Comparison of ENCODE assay signal across 7 cellular contexts in the genomic region with DNA sequence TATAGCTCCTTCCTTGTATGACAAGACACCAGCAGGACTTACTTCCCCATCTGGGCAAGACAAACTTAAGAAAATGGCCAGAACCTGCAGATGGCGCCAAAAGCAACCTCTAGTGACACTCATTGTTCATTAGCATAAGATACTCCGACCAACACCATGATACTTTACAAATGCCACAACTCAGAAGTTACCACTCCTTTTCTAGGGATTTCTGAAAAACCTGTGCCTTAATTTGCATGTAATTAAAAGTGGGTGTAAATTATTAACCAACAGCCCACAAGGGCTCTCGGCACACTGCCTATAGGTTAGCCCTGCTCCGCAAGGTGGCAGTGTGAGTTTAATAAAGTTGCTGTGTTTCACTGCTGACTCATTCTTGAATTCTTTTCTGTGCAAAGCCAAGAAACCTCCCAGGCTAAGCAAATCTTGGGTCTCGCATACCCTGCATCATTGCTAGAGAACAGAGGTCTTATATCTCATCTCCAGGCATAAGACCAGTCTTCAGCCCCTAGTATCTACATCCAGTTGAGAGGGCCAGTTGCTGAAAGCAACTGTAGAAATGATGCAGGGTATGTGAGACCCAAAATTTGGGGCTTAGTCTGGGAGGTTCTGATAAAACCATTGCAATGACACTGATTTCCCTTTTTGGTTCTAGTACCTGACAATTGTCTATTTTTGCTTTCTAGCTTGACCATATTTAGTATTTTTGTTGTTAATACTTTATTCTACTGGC.
A peak's percentile ranks its signal among the peaks of the same experiment; 100 is the strongest.
DNase-seq lines count a peak whose midpoint lies in the region; ATAC-seq and TF ChIP-seq lines count a peak whose summit lies in the region.

No MANE protein-coding gene starts in this region.

- H3K9me3 Mint-ChIP-seq in GM23338: no peaks in the 10 kb centered on the region

- no peaks in the 10 kb centered on the region for H3F3A ChIP-seq in GM23338 (replicated peaks; ENCODE audit: low read depth)

- H3K27me3 Mint-ChIP-seq in GM23338 (ENCODE audit: insufficient read depth, low read depth, poor library complexity) (no peaks in the 10 kb centered on the region), T-helper 17 cell (no peaks in the 10 kb centered on the region)

- H3K36me3 Mint-ChIP-seq in GM23338 (ENCODE audit: low read depth) (no peaks in the 10 kb centered on the region), T-helper 17 cell (ENCODE audit: low read depth) (no peaks in the 10 kb centered on the region)

- no peaks in the 10 kb centered on the region; the same call in 1 of the 2 replicates for H4K20me1 ChIP-seq in GM23338 (replicated peaks; ENCODE audit: insufficient read depth)

- no peak overlapping the region for H2AFZ ChIP-seq in GM23338

- peaks cover 38% of the 10 kb centered on the region for H3K79me2 ChIP-seq in GM23338 (replicated peaks; ENCODE audit: insufficient read depth)

- no peaks in the 10 kb centered on the region for H3K27me3 ChIP-seq in GM23338 (ENCODE audit: insufficient read depth)

- H3K4me1 ChIP-seq in GM23338 (ENCODE audit: insufficient read depth): no peaks in the 10 kb centered on the region

- no peaks in the 10 kb centered on the region for H3K9me2 ChIP-seq in GM23338 (ENCODE audit: insufficient read depth)

- H3K4me3 ChIP-seq in GM23338 (no peak overlapping the region), astrocyte of the spinal cord (ENCODE audit: low read depth, low read length) (peak overlapping the region; percentile 14)

- peak; percentile 66 for TF ChIP-seq CTCF in GM12874 (IDR thresholded peaks at IDR 0.05; ENCODE audit: insufficient read depth, low read depth, low read length)
- peak; percentile 69 to 92 for TF ChIP-seq CTCF in GM23338 (conservative IDR thresholded peaks at IDR 0.05; ENCODE audit: low read depth in 2 of 2)
- TF ChIP-seq CTCF in astrocyte of the spinal cord (IDR thresholded peaks at IDR 0.05; ENCODE audit: low read depth, low read length): peak; percentile 68

- H3K27ac ChIP-seq in GM23338 (ENCODE audit: low read depth): 0 out of 2 replicates have a peak overlapping the region, but pooled peaks have one; percentile 24

- H3K36me3 ChIP-seq in GM23338 (ENCODE audit: insufficient read depth): no peaks in the 10 kb centered on the region

- H3K27ac Mint-ChIP-seq in GM23338 (peak overlapping the region; percentile 92), T-helper 17 cell (no peak overlapping the region)

- peak; percentile 93 for ATAC-seq in GM23338
- peak; percentile 88 for ATAC-seq in T-helper 17 cell

- in situ Hi-C loops in KBM-7 (cut with MboI; ENCODE audit: low pct_unique_long_range_greater_than_20kb, low sequenced_read_pairs) (no loop called here), astrocyte of the spinal cord (cut with HindIII; ENCODE audit: low sequenced_read_pairs) (no loop called here)

- DNase-seq in GM23338 (ENCODE audit: low spot score) (peak; percentile 91), KBM-7 (peak; percentile 94), T-helper 17 cell (peak; percentile 20 to 46 (median 27)), astrocyte of the spinal cord (ENCODE audit: low read depth, low spot score) (peak; percentile 77), islet precursor cell (peak; percentile 81)
- peak; percentile 30 to 34 (median 30) for DNase-seq in stimulated activated CD4-positive, alpha-beta T cell treated with anti-CD3 and anti-CD28 coated beads, TNF-alpha, amount 100 ng/mL, for 4 hours (ENCODE audit: low read depth in 3 of 3)

- H3K4me3 Mint-ChIP-seq in GM23338: peak overlapping the region; percentile 36; the same call in 2 of the 3 replicates
- no peak overlapping the region for H3K4me3 Mint-ChIP-seq in T-helper 17 cell

- 0 out of 2 replicates have a peak overlapping the region, but pooled peaks have one; percentile 4 for H3K4me2 ChIP-seq in GM23338

- no peaks in the 10 kb centered on the region; the same call in 2 of the 3 replicates for H3K4me1 Mint-ChIP-seq in GM23338
- H3K4me1 Mint-ChIP-seq in T-helper 17 cell: peaks cover 12% of the 10 kb centered on the region

- no peaks in the 10 kb centered on the region for H3K9me3 ChIP-seq in T-helper 17 cell (ENCODE audit: control insufficient read depth, low read length, poor library complexity, severe bottlenecking)

TF ChIP-seq in GM23338, 12 proteins besides CTCF, POLR2A, EP300 and RAD21:
- no peak for TF ChIP-seq POLR2AphosphoS5 (IDR thresholded peaks at IDR 0.05; ENCODE audit: low read depth)
- no peak for TF ChIP-seq ZNF114 (CRISPR knock-in tag; IDR thresholded peaks at IDR 0.05)
- peak; percentile 48; the same call in 1 of the 2 replicates for TF ChIP-seq CREB1 (CRISPR knock-in tag; IDR thresholded peaks at IDR 0.05; ENCODE audit: low read depth)
- no peak for TF ChIP-seq JUNB (IDR thresholded peaks at IDR 0.05; ENCODE audit: unreplicated experiment)
- TF ChIP-seq EZH2 (IDR thresholded peaks at IDR 0.05; ENCODE audit: low read depth, unreplicated experiment): no peak

Comparison
In these comparisons a context has a peak if more than half of its experiments do, and no peak if none do; other contexts are left out.
1. DNase-seq: peak in every context shown above with its lines; median percentile 94 in KBM-7; 91 in GM23338; 81 in islet precursor cell; 77 in astrocyte of the spinal cord; 30 in stimulated activated CD4-positive, alpha-beta T cell treated with anti-CD3 and anti-CD28 coated beads, TNF-alpha, amount 100 ng/mL, for 4 hours; 27 in T-helper 17 cell.